In genomic region chrX:72314242-72314641, GRCh38 we compare ENCODE assay signal across 1 cellular context.
TF ChIP-seq lines count a peak whose summit lies in the region.

No MANE protein-coding gene starts in this region.

TF ChIP-seq in H1, 55 proteins besides CTCF, POLR2A, EP300 and RAD21:
- TF ChIP-seq CHD2 (IDR thresholded peaks at IDR 0.05; ENCODE audit: low read length) (no peak), FOSL1 (IDR thresholded peaks at IDR 0.05; ENCODE audit: insufficient read depth, low read depth, low read length) (no peak), SP1 (IDR thresholded peaks at IDR 0.05; ENCODE audit: low read depth, low read length) (no peak), TAF7 (optimal IDR thresholded peaks at IDR 0.05; ENCODE audit: borderline replicate concordance, low read depth, low read length) (no peak), BRCA1 (IDR thresholded peaks at IDR 0.05; ENCODE audit: low read depth, low read length) (no peak), JUND (IDR thresholded peaks at IDR 0.05; ENCODE audit: low read length) (no peak), GABPA (IDR thresholded peaks at IDR 0.05; ENCODE audit: borderline replicate concordance, insufficient read depth, low read length) (no peak), EGR1 (IDR thresholded peaks at IDR 0.05; ENCODE audit: borderline replicate concordance, low read depth, low read length) (no peak), SRF (IDR thresholded peaks at IDR 0.05; ENCODE audit: low read depth, low read length) (no peak)
